ENCODE assay signal across 8 cellular contexts in the genomic region with DNA sequence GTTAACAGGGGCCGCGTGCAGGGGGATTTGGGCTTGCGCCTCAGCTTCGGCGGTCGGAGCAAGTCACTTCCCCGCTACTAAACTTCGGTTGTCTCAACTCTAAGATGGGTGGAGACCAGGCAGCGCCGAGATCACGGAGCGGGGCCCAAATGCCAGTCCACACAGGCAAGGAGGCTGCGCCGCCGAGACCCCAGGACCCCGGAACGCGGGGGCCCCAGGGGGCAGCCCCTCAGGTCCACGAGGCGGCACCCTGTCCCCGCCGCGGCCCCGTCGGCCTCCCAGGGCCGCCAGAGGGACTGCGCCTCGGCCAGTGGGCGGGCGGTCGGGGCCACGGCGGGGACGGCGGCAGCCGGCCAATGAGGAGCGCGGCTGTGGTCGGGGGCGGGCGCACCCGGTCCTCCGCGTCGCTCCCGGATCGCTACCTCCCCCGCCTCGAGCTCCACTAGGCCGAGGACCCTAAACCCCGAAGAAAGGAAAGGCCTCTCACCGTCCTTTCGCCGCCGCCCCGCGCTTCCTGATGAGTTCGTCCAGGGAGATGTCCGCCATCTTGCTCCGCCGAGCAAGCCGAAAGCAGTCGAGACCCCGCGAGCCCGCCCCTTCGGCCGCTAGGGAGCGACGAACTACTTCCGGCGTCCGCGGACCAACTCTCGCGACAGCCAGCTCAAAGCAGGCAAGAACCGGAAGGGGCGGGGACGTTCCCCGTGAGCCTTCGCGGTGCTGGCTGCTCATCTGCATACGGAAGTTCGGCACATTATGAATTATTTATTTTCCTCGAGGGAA. TPM values are rescaled to one million over a fixed set of nuclear protein-coding genes. Genes with fewer than 3 reads are reported as not detected.
DNase-seq lines count a peak whose midpoint lies in the region; ATAC-seq and TF ChIP-seq lines count a peak whose summit lies in the region.

POLDIP3 (minus strand) TSS at position 572 of the 780 bp plus-strand sequence; CDS start at position 546, 26 bp downstream.

- H3K27me3 ChIP-seq in BJ (ENCODE audit: control insufficient read depth, insufficient read depth, low read length): no peaks in the 10 kb centered on the region

- peaks cover 2% of the 10 kb centered on the region for H3K36me3 Mint-ChIP-seq in chondrocyte (ENCODE audit: low read depth)

- ATAC-seq in HG03442 (IDR thresholded peaks at IDR 0.05; ENCODE audit: unreplicated experiment): peak; percentile 65

- peak; percentile 40 for TF ChIP-seq CTCF in BJ (IDR thresholded peaks at IDR 0.05; ENCODE audit: insufficient read depth, low read depth, low read length)
- peak; percentile 53 for TF ChIP-seq CTCF in chondrocyte (IDR thresholded peaks at IDR 0.05)

- DNase-seq in BJ (ENCODE audit: low read depth): peak; percentile 81
- DNase-seq in GM19238 (ENCODE audit: insufficient read length, low spot score): peak; percentile 97
- peak; percentile 85 for DNase-seq in NCI-H510A treated with DMSO at 0.1 percent for 48 hours (lab: John Stamatoyannopoulos, UW)
- DNase-seq in activated CD4-positive, alpha-beta T cell treated with anti-CD3 and anti-CD28 coated beads for 24 hours (ENCODE audit: low read depth in 2 of 2): peak; percentile 98
- DNase-seq in chondrocyte (ENCODE audit: low spot score): peak; percentile 100
- DNase-seq in kidney glomerular epithelial cell (lab: John Stamatoyannopoulos, UW): peak; percentile 94
- peak; percentile 96 to 97 for DNase-seq in stimulated activated CD4-positive, alpha-beta T cell treated with anti-CD3 and anti-CD28 coated beads, Interleukin-1b, Interleukin-23, amount 100 ng/mL, for 1 hour (ENCODE audit: low read depth in 2 of 2)

- POLR2A ChIA-PET in BJ (lab: Charles Lee): interaction anchor here (0.5 to 0.7 kb wide), 2 partner anchors 32 to 41 kb away, joined by 3 read pairs; no protein-coding TSS in a partner anchor

- CTCF ChIA-PET in BJ (lab: Yijun Ruan, JAX): interaction anchor here (0.7 to 1.7 kb wide), 5 partner anchors 17 to 243 kb away, joined by 3 to 7 read pairs (median 4); no protein-coding TSS in a partner anchor

- H3K27ac Mint-ChIP-seq in chondrocyte (ENCODE audit: unreplicated experiment): peak within 1 kb of the TSS; percentile 99

- peak within 1 kb of the TSS; percentile 94 for H3K4me3 Mint-ChIP-seq in chondrocyte (ENCODE audit: unreplicated experiment)

- H3K4me1 Mint-ChIP-seq in chondrocyte (ENCODE audit: low read depth): peaks cover 71% of the 10 kb centered on the region

- peaks cover 8% of the 10 kb centered on the region for H3K36me3 ChIP-seq in BJ (ENCODE audit: control insufficient read depth, insufficient read depth, low read length)

- peak within 1 kb of the TSS; percentile 66 for H3K4me3 ChIP-seq in BJ (ENCODE audit: low read depth, low read length)

- H3K9me3 Mint-ChIP-seq in chondrocyte (ENCODE audit: low read depth): no peaks in the 10 kb centered on the region

- H3K27me3 Mint-ChIP-seq in chondrocyte (ENCODE audit: low read depth): no peaks in the 10 kb centered on the region

RNA-seq across cellular contexts. Expression of gene POLDIP3, which starts in this region (rescaled TPM):
- polyA plus RNA-seq in BJ (2011; rRNA removed): 46.2 and 54.3 TPM in 2 replicates
- 23.1 and 29.9 TPM in 2 replicates for polyA minus RNA-seq in BJ (2011; rRNA and poly(A)+ RNA removed)
- 47.3 to 49.2 TPM (median 48.0 TPM) in 3 replicates for total RNA-seq in chondrocyte

Comparison
In these comparisons a context has a peak if more than half of its experiments do, and no peak if none do; other contexts are left out.
1. Peak in every context shown above with its lines: DNase-seq, ATAC-seq and H3K4me3 ChIP-seq.